ENCODE assay signal across 1 cellular context in the genomic region with DNA sequence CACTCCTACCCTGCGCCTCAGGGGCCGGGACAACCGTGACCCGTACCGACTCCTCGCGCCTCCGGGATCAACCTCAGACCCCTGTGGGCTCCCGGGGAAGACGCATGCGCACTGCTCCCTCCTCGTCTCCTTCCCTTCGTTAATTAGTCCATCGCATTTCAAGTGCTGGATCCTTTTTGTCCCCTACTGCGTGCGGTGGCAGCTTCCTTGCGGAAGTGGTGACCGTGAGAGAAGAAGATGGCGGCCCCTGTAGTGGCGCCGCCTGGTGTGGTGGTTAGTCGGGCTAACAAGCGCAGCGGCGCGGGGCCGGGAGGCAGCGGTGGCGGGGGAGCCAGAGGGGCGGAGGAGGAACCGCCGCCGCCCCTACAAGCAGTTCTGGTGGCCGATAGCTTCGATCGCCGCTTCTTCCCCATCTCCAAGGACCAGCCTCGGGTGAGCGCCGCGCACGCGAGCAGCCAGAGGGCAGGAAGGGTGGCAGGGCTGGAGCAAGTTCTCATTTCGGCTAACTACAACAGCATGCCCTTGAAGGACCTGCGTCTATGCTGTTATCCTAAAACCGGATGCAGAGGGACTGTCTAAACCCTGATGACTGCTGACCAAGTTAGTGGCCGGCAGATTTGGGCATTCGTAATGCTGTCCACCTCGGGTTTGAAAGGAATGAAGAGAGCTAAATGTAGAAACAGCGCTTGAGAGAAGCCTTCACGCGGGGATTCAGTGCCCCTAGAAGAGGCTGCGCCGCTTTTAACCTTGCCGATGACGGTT.
TF ChIP-seq lines count a peak whose summit lies in the region.

A gene (plus strand): TSS at position 210 of the 762 bp plus-strand sequence. CDS start 28 bp downstream, at position 238.

TF ChIP-seq in HepG2, 621 proteins besides CTCF, POLR2A, EP300 and RAD21 (continued from another document and continues in another):
- TF ChIP-seq, protein P1, sequence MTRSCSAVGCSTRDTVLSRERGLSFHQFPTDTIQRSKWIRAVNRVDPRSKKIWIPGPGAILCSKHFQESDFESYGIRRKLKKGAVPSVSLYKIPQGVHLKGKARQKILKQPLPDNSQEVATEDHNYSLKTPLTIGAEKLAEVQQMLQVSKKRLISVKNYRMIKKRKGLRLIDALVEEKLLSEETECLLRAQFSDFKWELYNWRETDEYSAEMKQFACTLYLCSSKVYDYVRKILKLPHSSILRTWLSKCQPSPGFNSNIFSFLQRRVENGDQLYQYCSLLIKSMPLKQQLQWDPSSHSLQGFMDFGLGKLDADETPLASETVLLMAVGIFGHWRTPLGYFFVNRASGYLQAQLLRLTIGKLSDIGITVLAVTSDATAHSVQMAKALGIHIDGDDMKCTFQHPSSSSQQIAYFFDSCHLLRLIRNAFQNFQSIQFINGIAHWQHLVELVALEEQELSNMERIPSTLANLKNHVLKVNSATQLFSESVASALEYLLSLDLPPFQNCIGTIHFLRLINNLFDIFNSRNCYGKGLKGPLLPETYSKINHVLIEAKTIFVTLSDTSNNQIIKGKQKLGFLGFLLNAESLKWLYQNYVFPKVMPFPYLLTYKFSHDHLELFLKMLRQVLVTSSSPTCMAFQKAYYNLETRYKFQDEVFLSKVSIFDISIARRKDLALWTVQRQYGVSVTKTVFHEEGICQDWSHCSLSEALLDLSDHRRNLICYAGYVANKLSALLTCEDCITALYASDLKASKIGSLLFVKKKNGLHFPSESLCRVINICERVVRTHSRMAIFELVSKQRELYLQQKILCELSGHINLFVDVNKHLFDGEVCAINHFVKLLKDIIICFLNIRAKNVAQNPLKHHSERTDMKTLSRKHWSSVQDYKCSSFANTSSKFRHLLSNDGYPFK (CRISPR knock-in tag; IDR thresholded peaks at IDR 0.05; ENCODE audit: borderline replicate concordance): peak; percentile 97
- TF ChIP-seq, protein P2, sequence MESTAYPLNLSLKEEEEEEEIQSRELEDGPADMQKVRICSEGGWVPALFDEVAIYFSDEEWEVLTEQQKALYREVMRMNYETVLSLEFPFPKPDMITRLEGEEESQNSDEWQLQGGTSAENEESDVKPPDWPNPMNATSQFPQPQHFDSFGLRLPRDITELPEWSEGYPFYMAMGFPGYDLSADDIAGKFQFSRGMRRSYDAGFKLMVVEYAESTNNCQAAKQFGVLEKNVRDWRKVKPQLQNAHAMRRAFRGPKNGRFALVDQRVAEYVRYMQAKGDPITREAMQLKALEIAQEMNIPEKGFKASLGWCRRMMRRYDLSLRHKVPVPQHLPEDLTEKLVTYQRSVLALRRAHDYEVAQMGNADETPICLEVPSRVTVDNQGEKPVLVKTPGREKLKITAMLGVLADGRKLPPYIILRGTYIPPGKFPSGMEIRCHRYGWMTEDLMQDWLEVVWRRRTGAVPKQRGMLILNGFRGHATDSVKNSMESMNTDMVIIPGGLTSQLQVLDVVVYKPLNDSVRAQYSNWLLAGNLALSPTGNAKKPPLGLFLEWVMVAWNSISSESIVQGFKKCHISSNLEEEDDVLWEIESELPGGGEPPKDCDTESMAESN (CRISPR knock-in tag; conservative IDR thresholded peaks at IDR 0.05): peak; percentile 83; the same call in 1 of the 2 replicates
- no peak for TF ChIP-seq EHMT2 (IDR thresholded peaks at IDR 0.05; ENCODE audit: borderline replicate concordance, low read depth, low read length)
- TF ChIP-seq, protein P3, sequence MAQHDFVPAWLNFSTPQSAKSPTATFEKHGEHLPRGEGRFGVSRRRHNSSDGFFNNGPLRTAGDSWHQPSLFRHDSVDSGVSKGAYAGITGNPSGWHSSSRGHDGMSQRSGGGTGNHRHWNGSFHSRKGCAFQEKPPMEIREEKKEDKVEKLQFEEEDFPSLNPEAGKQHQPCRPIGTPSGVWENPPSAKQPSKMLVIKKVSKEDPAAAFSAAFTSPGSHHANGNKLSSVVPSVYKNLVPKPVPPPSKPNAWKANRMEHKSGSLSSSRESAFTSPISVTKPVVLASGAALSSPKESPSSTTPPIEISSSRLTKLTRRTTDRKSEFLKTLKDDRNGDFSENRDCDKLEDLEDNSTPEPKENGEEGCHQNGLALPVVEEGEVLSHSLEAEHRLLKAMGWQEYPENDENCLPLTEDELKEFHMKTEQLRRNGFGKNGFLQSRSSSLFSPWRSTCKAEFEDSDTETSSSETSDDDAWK (CRISPR knock-in tag; IDR thresholded peaks at IDR 0.05): no peak
- no peak for TF ChIP-seq HDAC6 (IDR thresholded peaks at IDR 0.05; ENCODE audit: low read depth, low read length)
- peak; percentile 81 for TF ChIP-seq NR2C2 (CRISPR knock-in tag; IDR thresholded peaks at IDR 0.05; ENCODE audit: borderline replicate concordance)
- TF ChIP-seq YEATS4 (CRISPR knock-in tag; IDR thresholded peaks at IDR 0.05; ENCODE audit: borderline replicate concordance): peak; percentile 5; the same call in 1 of the 2 replicates
- no peak for TF ChIP-seq ZNF7 (CRISPR knock-in tag; IDR thresholded peaks at IDR 0.05)
- no peak; the same call in none of the 2 replicates for TF ChIP-seq SP4 (CRISPR knock-in tag; IDR thresholded peaks at IDR 0.05)
- TF ChIP-seq DNMT3B (CRISPR knock-in tag; conservative IDR thresholded peaks at IDR 0.05): peak; percentile 57; the same call in 1 of the 2 replicates
- no peak for TF ChIP-seq ATF1 (CRISPR knock-in tag; IDR thresholded peaks at IDR 0.05)
- peak; percentile 21 for TF ChIP-seq ZNF441 (CRISPR knock-in tag; IDR thresholded peaks at IDR 0.05; ENCODE audit: borderline replicate concordance)
- TF ChIP-seq, protein P4, sequence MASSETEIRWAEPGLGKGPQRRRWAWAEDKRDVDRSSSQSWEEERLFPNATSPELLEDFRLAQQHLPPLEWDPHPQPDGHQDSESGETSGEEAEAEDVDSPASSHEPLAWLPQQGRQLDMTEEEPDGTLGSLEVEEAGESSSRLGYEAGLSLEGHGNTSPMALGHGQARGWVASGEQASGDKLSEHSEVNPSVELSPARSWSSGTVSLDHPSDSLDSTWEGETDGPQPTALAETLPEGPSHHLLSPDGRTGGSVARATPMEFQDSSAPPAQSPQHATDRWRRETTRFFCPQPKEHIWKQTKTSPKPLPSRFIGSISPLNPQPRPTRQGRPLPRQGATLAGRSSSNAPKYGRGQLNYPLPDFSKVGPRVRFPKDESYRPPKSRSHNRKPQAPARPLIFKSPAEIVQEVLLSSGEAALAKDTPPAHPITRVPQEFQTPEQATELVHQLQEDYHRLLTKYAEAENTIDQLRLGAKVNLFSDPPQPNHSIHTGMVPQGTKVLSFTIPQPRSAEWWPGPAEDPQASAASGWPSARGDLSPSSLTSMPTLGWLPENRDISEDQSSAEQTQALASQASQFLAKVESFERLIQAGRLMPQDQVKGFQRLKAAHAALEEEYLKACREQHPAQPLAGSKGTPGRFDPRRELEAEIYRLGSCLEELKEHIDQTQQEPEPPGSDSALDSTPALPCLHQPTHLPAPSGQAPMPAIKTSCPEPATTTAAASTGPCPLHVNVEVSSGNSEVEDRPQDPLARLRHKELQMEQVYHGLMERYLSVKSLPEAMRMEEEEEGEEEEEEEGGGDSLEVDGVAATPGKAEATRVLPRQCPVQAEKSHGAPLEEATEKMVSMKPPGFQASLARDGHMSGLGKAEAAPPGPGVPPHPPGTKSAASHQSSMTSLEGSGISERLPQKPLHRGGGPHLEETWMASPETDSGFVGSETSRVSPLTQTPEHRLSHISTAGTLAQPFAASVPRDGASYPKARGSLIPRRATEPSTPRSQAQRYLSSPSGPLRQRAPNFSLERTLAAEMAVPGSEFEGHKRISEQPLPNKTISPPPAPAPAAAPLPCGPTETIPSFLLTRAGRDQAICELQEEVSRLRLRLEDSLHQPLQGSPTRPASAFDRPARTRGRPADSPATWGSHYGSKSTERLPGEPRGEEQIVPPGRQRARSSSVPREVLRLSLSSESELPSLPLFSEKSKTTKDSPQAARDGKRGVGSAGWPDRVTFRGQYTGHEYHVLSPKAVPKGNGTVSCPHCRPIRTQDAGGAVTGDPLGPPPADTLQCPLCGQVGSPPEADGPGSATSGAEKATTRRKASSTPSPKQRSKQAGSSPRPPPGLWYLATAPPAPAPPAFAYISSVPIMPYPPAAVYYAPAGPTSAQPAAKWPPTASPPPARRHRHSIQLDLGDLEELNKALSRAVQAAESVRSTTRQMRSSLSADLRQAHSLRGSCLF (CRISPR knock-in tag; IDR thresholded peaks at IDR 0.05; ENCODE audit: borderline replicate concordance): no peak; the same call in 1 of the 2 replicates
- TF ChIP-seq, protein P5, sequence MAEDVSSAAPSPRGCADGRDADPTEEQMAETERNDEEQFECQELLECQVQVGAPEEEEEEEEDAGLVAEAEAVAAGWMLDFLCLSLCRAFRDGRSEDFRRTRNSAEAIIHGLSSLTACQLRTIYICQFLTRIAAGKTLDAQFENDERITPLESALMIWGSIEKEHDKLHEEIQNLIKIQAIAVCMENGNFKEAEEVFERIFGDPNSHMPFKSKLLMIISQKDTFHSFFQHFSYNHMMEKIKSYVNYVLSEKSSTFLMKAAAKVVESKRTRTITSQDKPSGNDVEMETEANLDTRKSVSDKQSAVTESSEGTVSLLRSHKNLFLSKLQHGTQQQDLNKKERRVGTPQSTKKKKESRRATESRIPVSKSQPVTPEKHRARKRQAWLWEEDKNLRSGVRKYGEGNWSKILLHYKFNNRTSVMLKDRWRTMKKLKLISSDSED (CRISPR knock-in tag; IDR thresholded peaks at IDR 0.05): no peak
- TF ChIP-seq, protein P6, sequence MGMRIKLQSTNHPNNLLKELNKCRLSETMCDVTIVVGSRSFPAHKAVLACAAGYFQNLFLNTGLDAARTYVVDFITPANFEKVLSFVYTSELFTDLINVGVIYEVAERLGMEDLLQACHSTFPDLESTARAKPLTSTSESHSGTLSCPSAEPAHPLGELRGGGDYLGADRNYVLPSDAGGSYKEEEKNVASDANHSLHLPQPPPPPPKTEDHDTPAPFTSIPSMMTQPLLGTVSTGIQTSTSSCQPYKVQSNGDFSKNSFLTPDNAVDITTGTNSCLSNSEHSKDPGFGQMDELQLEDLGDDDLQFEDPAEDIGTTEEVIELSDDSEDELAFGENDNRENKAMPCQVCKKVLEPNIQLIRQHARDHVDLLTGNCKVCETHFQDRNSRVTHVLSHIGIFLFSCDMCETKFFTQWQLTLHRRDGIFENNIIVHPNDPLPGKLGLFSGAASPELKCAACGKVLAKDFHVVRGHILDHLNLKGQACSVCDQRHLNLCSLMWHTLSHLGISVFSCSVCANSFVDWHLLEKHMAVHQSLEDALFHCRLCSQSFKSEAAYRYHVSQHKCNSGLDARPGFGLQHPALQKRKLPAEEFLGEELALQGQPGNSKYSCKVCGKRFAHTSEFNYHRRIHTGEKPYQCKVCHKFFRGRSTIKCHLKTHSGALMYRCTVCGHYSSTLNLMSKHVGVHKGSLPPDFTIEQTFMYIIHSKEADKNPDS (CRISPR knock-in tag; IDR thresholded peaks at IDR 0.05): no peak
- TF ChIP-seq SRSF9 (IDR thresholded peaks at IDR 0.05; ENCODE audit: borderline replicate concordance, insufficient read depth, low read depth, low read length, poor library complexity, severe bottlenecking): no peak
- TF ChIP-seq, protein P7, sequence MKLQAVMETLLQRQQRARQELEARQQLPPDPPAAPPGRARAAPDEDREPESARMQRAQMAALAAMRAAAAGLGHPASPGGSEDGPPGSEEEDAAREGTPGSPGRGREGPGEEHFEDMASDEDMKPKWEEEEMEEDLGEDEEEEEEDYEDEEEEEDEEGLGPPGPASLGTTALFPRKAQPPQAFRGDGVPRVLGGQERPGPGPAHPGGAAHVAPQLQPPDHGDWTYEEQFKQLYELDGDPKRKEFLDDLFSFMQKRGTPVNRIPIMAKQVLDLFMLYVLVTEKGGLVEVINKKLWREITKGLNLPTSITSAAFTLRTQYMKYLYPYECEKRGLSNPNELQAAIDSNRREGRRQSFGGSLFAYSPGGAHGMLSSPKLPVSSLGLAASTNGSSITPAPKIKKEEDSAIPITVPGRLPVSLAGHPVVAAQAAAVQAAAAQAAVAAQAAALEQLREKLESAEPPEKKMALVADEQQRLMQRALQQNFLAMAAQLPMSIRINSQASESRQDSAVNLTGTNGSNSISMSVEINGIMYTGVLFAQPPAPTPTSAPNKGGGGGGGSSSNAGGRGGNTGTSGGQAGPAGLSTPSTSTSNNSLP (IDR thresholded peaks at IDR 0.05; ENCODE audit: low read depth, low read length): 0 out of 2 replicates have a peak, but pooled peaks have one; percentile 39
- TF ChIP-seq XRCC5 (optimal IDR thresholded peaks at IDR 0.05; ENCODE audit: low read length): peak; percentile 88
- TF ChIP-seq ZFYVE20 (CRISPR knock-in tag; IDR thresholded peaks at IDR 0.05; ENCODE audit: borderline replicate concordance, low read depth): no peak; the same call in 1 of the 2 replicates
- TF ChIP-seq ARID2 (CRISPR knock-in tag; IDR thresholded peaks at IDR 0.05; ENCODE audit: borderline replicate concordance): no peak
- TF ChIP-seq KDM1A (CRISPR knock-in tag; IDR thresholded peaks at IDR 0.05): no peak
- TF ChIP-seq, protein P8, sequence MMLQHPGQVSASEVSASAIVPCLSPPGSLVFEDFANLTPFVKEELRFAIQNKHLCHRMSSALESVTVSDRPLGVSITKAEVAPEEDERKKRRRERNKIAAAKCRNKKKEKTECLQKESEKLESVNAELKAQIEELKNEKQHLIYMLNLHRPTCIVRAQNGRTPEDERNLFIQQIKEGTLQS (CRISPR knock-in tag; IDR thresholded peaks at IDR 0.05): no peak
- peak; percentile 98 for TF ChIP-seq ELF4 (CRISPR knock-in tag; IDR thresholded peaks at IDR 0.05; ENCODE audit: borderline replicate concordance)
- TF ChIP-seq, protein P9, sequence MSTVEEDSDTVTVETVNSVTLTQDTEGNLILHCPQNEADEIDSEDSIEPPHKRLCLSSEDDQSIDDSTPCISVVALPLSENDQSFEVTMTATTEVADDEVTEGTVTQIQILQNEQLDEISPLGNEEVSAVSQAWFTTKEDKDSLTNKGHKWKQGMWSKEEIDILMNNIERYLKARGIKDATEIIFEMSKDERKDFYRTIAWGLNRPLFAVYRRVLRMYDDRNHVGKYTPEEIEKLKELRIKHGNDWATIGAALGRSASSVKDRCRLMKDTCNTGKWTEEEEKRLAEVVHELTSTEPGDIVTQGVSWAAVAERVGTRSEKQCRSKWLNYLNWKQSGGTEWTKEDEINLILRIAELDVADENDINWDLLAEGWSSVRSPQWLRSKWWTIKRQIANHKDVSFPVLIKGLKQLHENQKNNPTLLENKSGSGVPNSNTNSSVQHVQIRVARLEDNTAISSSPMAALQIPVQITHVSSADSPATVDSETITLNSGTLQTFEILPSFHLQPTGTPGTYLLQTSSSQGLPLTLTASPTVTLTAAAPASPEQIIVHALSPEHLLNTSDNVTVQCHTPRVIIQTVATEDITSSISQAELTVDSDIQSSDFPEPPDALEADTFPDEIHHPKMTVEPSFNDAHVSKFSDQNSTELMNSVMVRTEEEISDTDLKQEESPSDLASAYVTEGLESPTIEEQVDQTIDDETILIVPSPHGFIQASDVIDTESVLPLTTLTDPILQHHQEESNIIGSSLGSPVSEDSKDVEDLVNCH (CRISPR knock-in tag; IDR thresholded peaks at IDR 0.05): no peak
- TF ChIP-seq, protein P10, sequence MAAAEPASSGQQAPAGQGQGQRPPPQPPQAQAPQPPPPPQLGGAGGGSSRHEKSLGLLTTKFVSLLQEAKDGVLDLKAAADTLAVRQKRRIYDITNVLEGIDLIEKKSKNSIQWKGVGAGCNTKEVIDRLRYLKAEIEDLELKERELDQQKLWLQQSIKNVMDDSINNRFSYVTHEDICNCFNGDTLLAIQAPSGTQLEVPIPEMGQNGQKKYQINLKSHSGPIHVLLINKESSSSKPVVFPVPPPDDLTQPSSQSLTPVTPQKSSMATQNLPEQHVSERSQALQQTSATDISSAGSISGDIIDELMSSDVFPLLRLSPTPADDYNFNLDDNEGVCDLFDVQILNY (CRISPR knock-in tag; conservative IDR thresholded peaks at IDR 0.05): no peak; the same call in 1 of the 2 replicates
- TF ChIP-seq SNAI1 (CRISPR knock-in tag; IDR thresholded peaks at IDR 0.05; ENCODE audit: borderline replicate concordance): no peak; the same call in 1 of the 2 replicates
- no peak for TF ChIP-seq ZSCAN12 (CRISPR knock-in tag; IDR thresholded peaks at IDR 0.05)
- TF ChIP-seq KDM2A (CRISPR knock-in tag; IDR thresholded peaks at IDR 0.05; ENCODE audit: borderline replicate concordance, low read depth): peak; percentile 97
